In the genomic region with DNA sequence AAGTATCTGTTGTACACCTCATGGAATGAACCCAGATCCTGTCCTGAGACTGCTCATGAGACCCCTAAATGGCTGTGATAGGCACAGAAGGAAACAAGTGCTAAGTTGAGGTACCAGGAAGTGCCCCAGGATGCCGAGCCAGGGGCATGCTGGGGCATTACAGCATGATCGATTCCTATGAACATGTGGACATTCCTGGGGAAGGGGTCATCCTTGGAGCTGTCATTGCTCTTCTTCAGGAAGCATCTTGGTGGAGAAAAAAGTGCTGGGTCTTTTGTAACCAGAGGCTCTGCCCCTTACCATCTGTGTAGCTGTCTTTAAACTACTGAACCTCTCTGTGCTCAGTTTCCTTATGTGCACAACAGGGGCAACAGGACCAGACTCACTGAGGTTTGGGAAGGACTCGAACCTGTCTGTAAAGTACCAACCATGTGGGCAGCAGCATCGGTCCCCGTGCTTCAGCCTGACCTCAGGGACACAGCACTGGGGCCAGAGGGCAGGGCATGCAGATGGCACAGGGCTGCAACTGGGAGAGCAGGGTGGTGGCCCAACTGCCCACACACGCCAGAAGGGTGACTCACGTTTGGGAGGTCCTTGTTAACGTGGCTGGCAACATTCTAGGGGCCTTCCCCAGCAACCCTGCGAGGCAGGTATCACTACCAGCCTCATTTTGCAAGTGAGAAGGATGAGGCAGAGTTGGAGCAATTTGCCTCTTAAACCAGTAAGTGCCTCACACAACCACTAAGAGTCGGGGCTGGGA, we compare ENCODE assay signal across 11 cellular contexts.
DNase-seq lines count a peak whose midpoint lies in the region; ATAC-seq and TF ChIP-seq lines count a peak whose summit lies in the region.
"Had no signal": no experiment of that assay in that cellular context is flagged by ENCODE, and none has a peak within 500 bp of the region (broad histone marks: within the 10 kb centered on the region; RNA-seq: fewer than 3 reads in every experiment).

No MANE protein-coding gene starts in this region.

- peak; percentile 19 for DNase-seq in HCT116 (ENCODE audit: low read depth, low spot score)
- peak; percentile 25 to 46 for DNase-seq in activated CD4-positive, alpha-beta T cell treated with anti-CD3 and anti-CD28 coated beads for 4 hours
- DNase-seq in fibroblast of mammary gland (ENCODE audit: low read depth): peak; percentile 38
- peak; percentile 37 for DNase-seq in stimulated activated CD8-positive, alpha-beta memory T cell treated with anti-CD3 and anti-CD28 coated beads, Interleukin-12 subunit alpha, Interleukin-12 subunit beta, amount 100 ng/mL, for 4 hours (ENCODE audit: low read depth)
- no peak for DNase-seq in GM10266 (ENCODE audit: extremely low spot score)
- DNase-seq in middle frontal gyrus (ENCODE audit: extremely low spot score, low spot score): no peak
- no peak for DNase-seq in epidermal melanocyte (ENCODE audit: insufficient read length, low spot score)
- DNase-seq: activated gamma-delta T cell treated with Interleukin-2 at 50 U/mL for 16 hours, heart left ventricle had no signal

- no peaks in the 10 kb centered on the region for H3K27me3 ChIP-seq in HCT116 (ENCODE audit: insufficient read depth, low read length)
- H3K27me3 ChIP-seq: heart left ventricle had no signal

- H3K4me2 ChIP-seq in HCT116 (ENCODE audit: low read length): peak overlapping the region; percentile 77

- no peaks in the 10 kb centered on the region for H4K20me1 ChIP-seq in HCT116 (ENCODE audit: insufficient read depth)

- POLR2A ChIA-PET in HCT116 (lab: Charles Lee): no interaction called here

- H2AFZ ChIP-seq in HCT116 (ENCODE audit: low read depth, low read length, poor library complexity, severe bottlenecking): no peak overlapping the region

- no peak for TF ChIP-seq POLR2A in HCT116 (IDR thresholded peaks at IDR 0.05; ENCODE audit: borderline replicate concordance, extremely low read depth, insufficient read depth, insufficient read length)

- CTCF ChIA-PET in HCT116 (lab: Charles Lee): no interaction called here

- H3K27ac ChIP-seq in HCT116 (ENCODE audit: low read depth, low read length): peak overlapping the region; percentile 15; the same call in 1 of the 2 replicates
- H3K27ac ChIP-seq: heart left ventricle had no signal

- TF ChIP-seq CTCF in HCT116 (IDR thresholded peaks at IDR 0.05 in 2 of 3, conservative IDR thresholded peaks at IDR 0.05 in 1 of 3; ENCODE audit: borderline replicate concordance in 1 of 3, insufficient read depth in 1 of 3, low read depth in 2 of 3, low read length in 2 of 3) (no peak), fibroblast of mammary gland (conservative IDR thresholded peaks at IDR 0.05; ENCODE audit: control insufficient read depth, insufficient read depth, low read depth, low read length) (no peak), GM10266 (IDR thresholded peaks at IDR 0.05; ENCODE audit: control insufficient read depth, insufficient read depth, low read depth, missing control alignments) (no peak)

- peak; percentile 89 for ATAC-seq in HCT116
- no peak for ATAC-seq in HG03354 (IDR thresholded peaks at IDR 0.05; ENCODE audit: poor library complexity, severe bottlenecking, unreplicated experiment)
- ATAC-seq: sciatic nerve had no signal

- H3K4me1 ChIP-seq in HCT116 (ENCODE audit: control insufficient read depth in 1 of 2, insufficient read depth in 2 of 2, low read length in 2 of 2): peaks cover 22 to 36% of the 10 kb centered on the region in 2 experiments

- no peaks in the 10 kb centered on the region for H3K9me3 ChIP-seq in HCT116 (ENCODE audit: control insufficient read depth in 1 of 2, insufficient read depth in 1 of 2, low read depth in 1 of 2, low read length in 2 of 2)
- H3K9me3 ChIP-seq: heart left ventricle had no signal

- peak overlapping the region; percentile 55 for H3K9ac ChIP-seq in HCT116 (ENCODE audit: low read length)

- no peak for TF ChIP-seq RAD21 in HCT116 (IDR thresholded peaks at IDR 0.05; ENCODE audit: low read depth)

- H3K79me2 ChIP-seq in HCT116 (ENCODE audit: insufficient read depth, low read length): no peaks in the 10 kb centered on the region

- intact Hi-C loops in HCT116 (cut with micrococcal nuclease): no loop called here

- no peaks in the 10 kb centered on the region for H3K36me3 ChIP-seq in HCT116 (ENCODE audit: control insufficient read depth in 1 of 2, insufficient read depth in 2 of 2, low read length in 2 of 2)
- H3K36me3 ChIP-seq: heart left ventricle had no signal

- no peaks in the 10 kb centered on the region for H3K9me2 ChIP-seq in HCT116 (ENCODE audit: insufficient read depth)

- BruUV-seq in HCT116 (replicated peaks; lab: Mats Ljungman, UMichigan): no TSS peak

- H3K4me3 ChIP-seq in HCT116 (replicated peaks in 1 of 2; ENCODE audit: low read depth in 1 of 2, low read length in 2 of 2) (peak overlapping the region in 1 of 2 experiments; percentile 40; a peak in 2 of 4 replicates), fibroblast of mammary gland (ENCODE audit: control insufficient read depth, low read depth, low read length) (no peak overlapping the region)
- H3K4me3 ChIP-seq: heart left ventricle had no signal

- RAD21 ChIA-PET in HCT116 (lab: Charles Lee; ENCODE audit: low non-redundant PET in 1 of 2, low total read pairs in 2 of 2, uncharacterized antibody in 2 of 2, unreplicated experiment in 2 of 2): no interaction called here

TF ChIP-seq in HCT116, 20 proteins besides CTCF, POLR2A, EP300 and RAD21:
- peak; percentile 41; the same call in 1 of the 2 replicates for TF ChIP-seq SP1 (IDR thresholded peaks at IDR 0.05; ENCODE audit: low read depth)
- TF ChIP-seq, protein P1, sequence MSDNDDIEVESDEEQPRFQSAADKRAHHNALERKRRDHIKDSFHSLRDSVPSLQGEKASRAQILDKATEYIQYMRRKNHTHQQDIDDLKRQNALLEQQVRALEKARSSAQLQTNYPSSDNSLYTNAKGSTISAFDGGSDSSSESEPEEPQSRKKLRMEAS (IDR thresholded peaks at IDR 0.05): peak; percentile 62
- TF ChIP-seq ZFX (IDR thresholded peaks at IDR 0.05): no peak
- TF ChIP-seq FOSL1 (IDR thresholded peaks at IDR 0.05; ENCODE audit: low read depth): peak; percentile 52; the same call in 1 of the 2 replicates
- peak; percentile 63 for TF ChIP-seq EGR1 (IDR thresholded peaks at IDR 0.05; ENCODE audit: low read depth)
- TF ChIP-seq JUND (IDR thresholded peaks at IDR 0.05): peak; percentile 54
- TF ChIP-seq ELF1 (IDR thresholded peaks at IDR 0.05; ENCODE audit: borderline replicate concordance, low read depth): no peak
TF ChIP-seq in HCT116: peak in this region for 5.

Comparison
In these comparisons a context has a peak if more than half of its experiments do, and no peak if none do; other contexts are left out.
1. DNase-seq: peak in HCT116 (single experiment), activated CD4-positive, alpha-beta T cell treated with anti-CD3 and anti-CD28 coated beads for 4 hours (2 of 2), fibroblast of mammary gland (single experiment) and stimulated activated CD8-positive, alpha-beta memory T cell treated with anti-CD3 and anti-CD28 coated beads, Interleukin-12 subunit alpha, Interleukin-12 subunit beta, amount 100 ng/mL, for 4 hours (single experiment); none in GM10266 (single experiment), middle frontal gyrus (single experiment) and epidermal melanocyte (single experiment).